Comparison of ENCODE assay signal across 25 cellular contexts in the genomic region with DNA sequence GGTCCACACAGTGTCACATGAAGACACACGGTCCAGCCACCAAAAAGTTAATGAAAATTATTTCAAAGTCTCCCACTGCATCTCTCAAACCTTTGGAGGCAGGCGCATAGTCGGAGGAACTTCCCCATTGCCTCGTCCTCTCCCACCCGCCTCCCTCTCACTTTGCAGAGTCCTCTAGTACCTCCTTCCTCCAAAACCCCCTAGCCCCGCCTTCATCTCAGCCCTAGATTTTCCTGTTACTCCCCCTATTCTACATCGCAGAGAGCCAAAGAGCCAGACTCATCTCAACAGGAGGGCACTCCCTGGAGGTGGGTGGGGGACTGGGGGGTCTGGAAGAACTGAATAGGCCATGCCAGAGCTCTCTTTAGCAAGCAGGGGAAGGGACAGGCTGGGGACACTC.
"Had no signal": no experiment of that assay in that cellular context is flagged by ENCODE, and none has a peak within 500 bp of the region (broad histone marks: within the 10 kb centered on the region; RNA-seq: fewer than 3 reads in every experiment).

No MANE protein-coding gene starts in this region.

- H3K4me3 Mint-ChIP-seq: activated B cell treated with CpG ODN at 0.5 μM for 24 hours; activated CD4-positive, alpha-beta T cell treated with anti-CD3 and anti-CD28 coated beads for 36 hours; activated naive CD8-positive, alpha-beta T cell treated with anti-CD3 and anti-CD28 coated beads for 36 hours; activated T-cell treated with anti-CD3 and anti-CD28 coated beads, Interleukin-2, amount 50 U/mL, for 4 hours; natural killer cell treated with Interleukin-12 subunit alpha and Interleukin-12 subunit beta and Interleukin-15 and Interleukin-18, amount 100 ng/mL, for 72 hours had no signal

- H3K36me3 Mint-ChIP-seq: activated naive CD8-positive, alpha-beta T cell treated with anti-CD3 and anti-CD28 coated beads for 36 hours; natural killer cell treated with Interleukin-12 subunit alpha and Interleukin-12 subunit beta and Interleukin-15 and Interleukin-18, amount 100 ng/mL, for 72 hours had no signal

- H3K27ac ChIP-seq: pancreas, psoas muscle, right atrium auricular region, thyroid gland had no signal

- H3K36me3 ChIP-seq: pancreas, right atrium auricular region, thyroid gland had no signal

- H3K9me3 ChIP-seq: pancreas, psoas muscle, right atrium auricular region, thyroid gland had no signal

- H3K4me3 ChIP-seq: pancreas, psoas muscle, right atrium auricular region, thyroid gland had no signal

- H3K27ac Mint-ChIP-seq: activated B cell treated with CpG ODN at 0.5 μM for 24 hours; activated CD4-positive, alpha-beta T cell treated with anti-CD3 and anti-CD28 coated beads for 36 hours; activated naive CD8-positive, alpha-beta T cell treated with anti-CD3 and anti-CD28 coated beads for 36 hours; natural killer cell treated with Interleukin-12 subunit alpha and Interleukin-12 subunit beta and Interleukin-15 and Interleukin-18, amount 100 ng/mL, for 72 hours had no signal

- H3K27me3 ChIP-seq: pancreas, right atrium auricular region, thyroid gland had no signal

- H3K4me1 ChIP-seq: pancreas, psoas muscle, right atrium auricular region, thyroid gland had no signal

- DNase-seq: activated B cell treated with CpG ODN at 0.5 μM for 24 hours; activated CD4-positive, alpha-beta T cell treated with anti-CD3 and anti-CD28 coated beads for 36 hours; activated CD4-positive, alpha-beta T cell treated with anti-CD3 and anti-CD28 coated beads, Interleukin-2, amount 50 U/mL, for 4 hours; activated CD8-positive, alpha-beta memory T cell treated with anti-CD3 and anti-CD28 coated beads for 24 hours; activated CD8-positive, alpha-beta memory T cell treated with anti-CD3 and anti-CD28 coated beads, Interleukin-2, amount 50 U/mL, for 4 hours; activated naive CD4-positive, alpha-beta T cell treated with Interleukin-2 at 50 U/mL for 16 hours; activated naive CD8-positive, alpha-beta T cell treated with anti-CD3 and anti-CD28 coated beads for 36 hours; activated T-cell treated with anti-CD3 and anti-CD28 coated beads, Interleukin-2, amount 50 U/mL, for 4 hours; central memory CD4-positive, alpha-beta T cell; dermis blood vessel endothelial cell; effector CD8-positive, alpha-beta T cell; foreskin melanocyte; glutamatergic neuron; hippocampal formation; left ventricle myocardium superior; mammary epithelial cell; midbrain; pancreas; psoas muscle; stimulated activated CD4-positive, alpha-beta T cell treated with anti-CD3 and anti-CD28 coated beads, Interleukin-4, amount 100 ng/mL, for 24 hours; stimulated activated naive CD8-positive, alpha-beta T cell treated with anti-CD3 and anti-CD28 coated beads, Interleukin-15, Interleukin-2, amounts not matched to agents 100 U/mL and 50 U/mL, for 24 hours; T-helper 9 cell; thyroid gland had no signal

- H3K9me3 Mint-ChIP-seq: activated B cell treated with CpG ODN at 0.5 μM for 24 hours; activated naive CD8-positive, alpha-beta T cell treated with anti-CD3 and anti-CD28 coated beads for 36 hours; activated T-cell treated with anti-CD3 and anti-CD28 coated beads, Interleukin-2, amount 50 U/mL, for 4 hours; natural killer cell treated with Interleukin-12 subunit alpha and Interleukin-12 subunit beta and Interleukin-15 and Interleukin-18, amount 100 ng/mL, for 72 hours had no signal

- ATAC-seq: activated CD4-positive, alpha-beta T cell treated with anti-CD3 and anti-CD28 coated beads for 36 hours; activated T-cell treated with anti-CD3 and anti-CD28 coated beads, Interleukin-2, amount 50 U/mL, for 4 hours; left ventricle myocardium superior; natural killer cell treated with Interleukin-12 subunit alpha and Interleukin-12 subunit beta and Interleukin-15 and Interleukin-18, amount 100 ng/mL, for 72 hours; pancreas; psoas muscle; stimulated activated naive CD8-positive, alpha-beta T cell treated with anti-CD3 and anti-CD28 coated beads, Interleukin-15, Interleukin-2, amounts not matched to agents 100 U/mL and 50 U/mL, for 24 hours had no signal

- H3K4me1 Mint-ChIP-seq: activated CD4-positive, alpha-beta T cell treated with anti-CD3 and anti-CD28 coated beads for 36 hours; activated naive CD8-positive, alpha-beta T cell treated with anti-CD3 and anti-CD28 coated beads for 36 hours had no signal
